1 cellular context compared by ENCODE assay signal in the genomic region with DNA sequence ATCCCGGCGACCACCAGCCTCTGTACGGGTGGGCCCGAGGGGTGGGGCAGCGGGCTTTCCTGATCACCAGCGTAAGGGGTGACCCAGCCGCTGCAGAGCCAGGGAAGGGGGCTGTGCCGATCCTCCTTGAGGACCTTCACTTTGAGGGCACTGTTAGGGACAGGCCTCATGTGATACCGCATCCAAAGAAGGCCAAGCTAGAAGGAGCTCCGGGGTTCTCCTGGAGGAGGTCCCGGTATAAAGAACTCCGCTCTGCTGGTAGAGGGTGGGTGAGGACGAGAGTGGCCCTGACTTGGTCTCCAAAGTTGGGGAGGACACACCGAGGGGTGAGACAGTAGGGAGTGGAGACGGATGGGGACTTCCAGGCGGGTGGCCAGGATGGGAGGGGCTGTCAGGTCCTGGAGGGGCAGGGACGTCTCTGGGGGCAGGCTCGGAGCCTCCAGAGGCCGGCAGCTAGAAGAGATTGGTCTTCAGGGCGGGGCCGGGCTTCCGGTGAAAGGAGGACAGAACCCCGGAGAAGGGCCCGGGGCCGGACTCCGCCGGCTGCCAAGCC.
TF ChIP-seq lines count a peak whose summit lies in the region.

No MANE protein-coding gene starts in this region.

TF ChIP-seq in WTC11, 78 proteins besides CTCF, POLR2A, EP300 and RAD21 (continued from another document):
- TF ChIP-seq, protein P1, sequence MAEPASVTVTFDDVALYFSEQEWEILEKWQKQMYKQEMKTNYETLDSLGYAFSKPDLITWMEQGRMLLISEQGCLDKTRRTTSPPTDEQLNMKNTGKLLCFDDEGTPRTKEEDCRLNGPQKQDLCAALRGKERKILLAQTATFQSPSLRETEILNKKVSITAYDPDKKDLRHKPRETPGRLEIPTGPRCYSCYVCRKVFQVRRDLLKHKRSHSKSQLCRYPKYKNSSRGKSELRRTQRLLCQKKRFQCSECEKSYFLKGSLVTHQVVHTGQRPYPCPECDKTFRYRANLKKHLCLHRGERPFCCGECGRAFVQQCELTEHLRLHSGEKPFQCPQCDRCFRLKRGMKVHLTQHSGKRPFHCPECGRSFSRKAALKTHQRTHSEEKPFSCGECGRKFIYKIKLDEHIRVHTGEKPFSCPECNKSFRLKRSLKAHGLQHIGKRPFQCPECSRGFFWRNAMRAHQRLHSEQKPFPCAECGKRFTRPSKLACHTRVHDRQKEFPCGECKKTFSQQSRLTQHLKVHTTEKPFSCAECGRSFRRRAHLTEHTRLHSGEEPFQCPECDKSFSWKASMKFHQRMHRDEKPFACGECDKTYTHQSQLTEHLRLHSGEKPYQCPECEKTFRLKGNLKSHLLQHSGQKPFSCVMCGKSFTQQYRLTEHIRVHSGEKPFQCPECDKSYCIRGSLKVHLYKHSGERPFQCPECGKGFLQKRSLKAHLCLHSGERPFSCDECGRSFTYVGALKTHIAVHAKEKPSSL (CRISPR knock-in tag; conservative IDR thresholded peaks at IDR 0.05), result 0 out of 2 replicates have a peak, but pooled peaks have one; percentile 9
- TF ChIP-seq CBFB (CRISPR knock-in tag; IDR thresholded peaks at IDR 0.05; ENCODE audit: low read depth), result no peak
- TF ChIP-seq ZNF219 (CRISPR knock-in tag; IDR thresholded peaks at IDR 0.05; ENCODE audit: borderline replicate concordance), result no peak
- no peak for TF ChIP-seq FOXK1 (CRISPR knock-in tag; IDR thresholded peaks at IDR 0.05)
- TF ChIP-seq GABPB1 (CRISPR knock-in tag; IDR thresholded peaks at IDR 0.05), result no peak
- no peak for TF ChIP-seq ZNF121 (CRISPR knock-in tag; IDR thresholded peaks at IDR 0.05)
- TF ChIP-seq ZNF671 (CRISPR knock-in tag; IDR thresholded peaks at IDR 0.05), result no peak
- TF ChIP-seq PRRX2 (CRISPR knock-in tag; IDR thresholded peaks at IDR 0.05), result 0 out of 2 replicates have a peak, but pooled peaks have one; percentile 50
- TF ChIP-seq FOXP1 (CRISPR knock-in tag; IDR thresholded peaks at IDR 0.05; ENCODE audit: borderline replicate concordance), result peak; percentile 26; the same call in 1 of the 2 replicates
- TF ChIP-seq MYBL2 (CRISPR knock-in tag; IDR thresholded peaks at IDR 0.05), result no peak
- TF ChIP-seq, protein P2, sequence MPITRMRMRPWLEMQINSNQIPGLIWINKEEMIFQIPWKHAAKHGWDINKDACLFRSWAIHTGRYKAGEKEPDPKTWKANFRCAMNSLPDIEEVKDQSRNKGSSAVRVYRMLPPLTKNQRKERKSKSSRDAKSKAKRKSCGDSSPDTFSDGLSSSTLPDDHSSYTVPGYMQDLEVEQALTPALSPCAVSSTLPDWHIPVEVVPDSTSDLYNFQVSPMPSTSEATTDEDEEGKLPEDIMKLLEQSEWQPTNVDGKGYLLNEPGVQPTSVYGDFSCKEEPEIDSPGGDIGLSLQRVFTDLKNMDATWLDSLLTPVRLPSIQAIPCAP (CRISPR knock-in tag; IDR thresholded peaks at IDR 0.05), result no peak
- TF ChIP-seq, protein P3, sequence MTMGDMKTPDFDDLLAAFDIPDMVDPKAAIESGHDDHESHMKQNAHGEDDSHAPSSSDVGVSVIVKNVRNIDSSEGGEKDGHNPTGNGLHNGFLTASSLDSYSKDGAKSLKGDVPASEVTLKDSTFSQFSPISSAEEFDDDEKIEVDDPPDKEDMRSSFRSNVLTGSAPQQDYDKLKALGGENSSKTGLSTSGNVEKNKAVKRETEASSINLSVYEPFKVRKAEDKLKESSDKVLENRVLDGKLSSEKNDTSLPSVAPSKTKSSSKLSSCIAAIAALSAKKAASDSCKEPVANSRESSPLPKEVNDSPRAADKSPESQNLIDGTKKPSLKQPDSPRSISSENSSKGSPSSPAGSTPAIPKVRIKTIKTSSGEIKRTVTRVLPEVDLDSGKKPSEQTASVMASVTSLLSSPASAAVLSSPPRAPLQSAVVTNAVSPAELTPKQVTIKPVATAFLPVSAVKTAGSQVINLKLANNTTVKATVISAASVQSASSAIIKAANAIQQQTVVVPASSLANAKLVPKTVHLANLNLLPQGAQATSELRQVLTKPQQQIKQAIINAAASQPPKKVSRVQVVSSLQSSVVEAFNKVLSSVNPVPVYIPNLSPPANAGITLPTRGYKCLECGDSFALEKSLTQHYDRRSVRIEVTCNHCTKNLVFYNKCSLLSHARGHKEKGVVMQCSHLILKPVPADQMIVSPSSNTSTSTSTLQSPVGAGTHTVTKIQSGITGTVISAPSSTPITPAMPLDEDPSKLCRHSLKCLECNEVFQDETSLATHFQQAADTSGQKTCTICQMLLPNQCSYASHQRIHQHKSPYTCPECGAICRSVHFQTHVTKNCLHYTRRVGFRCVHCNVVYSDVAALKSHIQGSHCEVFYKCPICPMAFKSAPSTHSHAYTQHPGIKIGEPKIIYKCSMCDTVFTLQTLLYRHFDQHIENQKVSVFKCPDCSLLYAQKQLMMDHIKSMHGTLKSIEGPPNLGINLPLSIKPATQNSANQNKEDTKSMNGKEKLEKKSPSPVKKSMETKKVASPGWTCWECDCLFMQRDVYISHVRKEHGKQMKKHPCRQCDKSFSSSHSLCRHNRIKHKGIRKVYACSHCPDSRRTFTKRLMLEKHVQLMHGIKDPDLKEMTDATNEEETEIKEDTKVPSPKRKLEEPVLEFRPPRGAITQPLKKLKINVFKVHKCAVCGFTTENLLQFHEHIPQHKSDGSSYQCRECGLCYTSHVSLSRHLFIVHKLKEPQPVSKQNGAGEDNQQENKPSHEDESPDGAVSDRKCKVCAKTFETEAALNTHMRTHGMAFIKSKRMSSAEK (CRISPR knock-in tag; IDR thresholded peaks at IDR 0.05; ENCODE audit: borderline replicate concordance), result 0 out of 2 replicates have a peak, but pooled peaks have one; percentile 0
- no peak for TF ChIP-seq NFATC4 (CRISPR knock-in tag; IDR thresholded peaks at IDR 0.05)
- TF ChIP-seq, protein P4, sequence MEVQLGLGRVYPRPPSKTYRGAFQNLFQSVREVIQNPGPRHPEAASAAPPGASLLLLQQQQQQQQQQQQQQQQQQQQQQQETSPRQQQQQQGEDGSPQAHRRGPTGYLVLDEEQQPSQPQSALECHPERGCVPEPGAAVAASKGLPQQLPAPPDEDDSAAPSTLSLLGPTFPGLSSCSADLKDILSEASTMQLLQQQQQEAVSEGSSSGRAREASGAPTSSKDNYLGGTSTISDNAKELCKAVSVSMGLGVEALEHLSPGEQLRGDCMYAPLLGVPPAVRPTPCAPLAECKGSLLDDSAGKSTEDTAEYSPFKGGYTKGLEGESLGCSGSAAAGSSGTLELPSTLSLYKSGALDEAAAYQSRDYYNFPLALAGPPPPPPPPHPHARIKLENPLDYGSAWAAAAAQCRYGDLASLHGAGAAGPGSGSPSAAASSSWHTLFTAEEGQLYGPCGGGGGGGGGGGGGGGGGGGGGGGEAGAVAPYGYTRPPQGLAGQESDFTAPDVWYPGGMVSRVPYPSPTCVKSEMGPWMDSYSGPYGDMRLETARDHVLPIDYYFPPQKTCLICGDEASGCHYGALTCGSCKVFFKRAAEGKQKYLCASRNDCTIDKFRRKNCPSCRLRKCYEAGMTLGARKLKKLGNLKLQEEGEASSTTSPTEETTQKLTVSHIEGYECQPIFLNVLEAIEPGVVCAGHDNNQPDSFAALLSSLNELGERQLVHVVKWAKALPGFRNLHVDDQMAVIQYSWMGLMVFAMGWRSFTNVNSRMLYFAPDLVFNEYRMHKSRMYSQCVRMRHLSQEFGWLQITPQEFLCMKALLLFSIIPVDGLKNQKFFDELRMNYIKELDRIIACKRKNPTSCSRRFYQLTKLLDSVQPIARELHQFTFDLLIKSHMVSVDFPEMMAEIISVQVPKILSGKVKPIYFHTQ (CRISPR knock-in tag; IDR thresholded peaks at IDR 0.05), result peak; percentile 61; the same call in 1 of the 2 replicates
